1 cellular context compared by ENCODE assay signal in genomic region chr21:37335053-37335452, GRCh38.
TF ChIP-seq lines count a peak whose summit lies in the region.

No MANE protein-coding gene starts in this region.

TF ChIP-seq in GM23338, 12 proteins besides CTCF, POLR2A, EP300 and RAD21 (continued from another document):
- TF ChIP-seq, protein P1, sequence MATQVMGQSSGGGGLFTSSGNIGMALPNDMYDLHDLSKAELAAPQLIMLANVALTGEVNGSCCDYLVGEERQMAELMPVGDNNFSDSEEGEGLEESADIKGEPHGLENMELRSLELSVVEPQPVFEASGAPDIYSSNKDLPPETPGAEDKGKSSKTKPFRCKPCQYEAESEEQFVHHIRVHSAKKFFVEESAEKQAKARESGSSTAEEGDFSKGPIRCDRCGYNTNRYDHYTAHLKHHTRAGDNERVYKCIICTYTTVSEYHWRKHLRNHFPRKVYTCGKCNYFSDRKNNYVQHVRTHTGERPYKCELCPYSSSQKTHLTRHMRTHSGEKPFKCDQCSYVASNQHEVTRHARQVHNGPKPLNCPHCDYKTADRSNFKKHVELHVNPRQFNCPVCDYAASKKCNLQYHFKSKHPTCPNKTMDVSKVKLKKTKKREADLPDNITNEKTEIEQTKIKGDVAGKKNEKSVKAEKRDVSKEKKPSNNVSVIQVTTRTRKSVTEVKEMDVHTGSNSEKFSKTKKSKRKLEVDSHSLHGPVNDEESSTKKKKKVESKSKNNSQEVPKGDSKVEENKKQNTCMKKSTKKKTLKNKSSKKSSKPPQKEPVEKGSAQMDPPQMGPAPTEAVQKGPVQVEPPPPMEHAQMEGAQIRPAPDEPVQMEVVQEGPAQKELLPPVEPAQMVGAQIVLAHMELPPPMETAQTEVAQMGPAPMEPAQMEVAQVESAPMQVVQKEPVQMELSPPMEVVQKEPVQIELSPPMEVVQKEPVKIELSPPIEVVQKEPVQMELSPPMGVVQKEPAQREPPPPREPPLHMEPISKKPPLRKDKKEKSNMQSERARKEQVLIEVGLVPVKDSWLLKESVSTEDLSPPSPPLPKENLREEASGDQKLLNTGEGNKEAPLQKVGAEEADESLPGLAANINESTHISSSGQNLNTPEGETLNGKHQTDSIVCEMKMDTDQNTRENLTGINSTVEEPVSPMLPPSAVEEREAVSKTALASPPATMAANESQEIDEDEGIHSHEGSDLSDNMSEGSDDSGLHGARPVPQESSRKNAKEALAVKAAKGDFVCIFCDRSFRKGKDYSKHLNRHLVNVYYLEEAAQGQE (IDR thresholded peaks at IDR 0.05; ENCODE audit: unreplicated experiment), result no peak
- no peak for TF ChIP-seq CREB1 (CRISPR knock-in tag; IDR thresholded peaks at IDR 0.05; ENCODE audit: low read depth)
- TF ChIP-seq STAT1 (IDR thresholded peaks at IDR 0.05; ENCODE audit: unreplicated experiment), result no peak
- TF ChIP-seq EZH2phosphoT487 (IDR thresholded peaks at IDR 0.05; ENCODE audit: unreplicated experiment), result no peak
- no peak for TF ChIP-seq ZNF114 (CRISPR knock-in tag; IDR thresholded peaks at IDR 0.05)
- no peak for TF ChIP-seq NANOG (IDR thresholded peaks at IDR 0.05; ENCODE audit: borderline replicate concordance)
- TF ChIP-seq EZH2 (IDR thresholded peaks at IDR 0.05; ENCODE audit: low read depth, unreplicated experiment), result no peak
TF ChIP-seq in GM23338: peak in this region for 0.
